8 cellular contexts compared by ENCODE assay signal in genomic region chr6:35727206-35727934, GRCh38. TPM values are rescaled to one million over a fixed set of nuclear protein-coding genes. Genes with fewer than 3 reads are reported as not detected.
DNase-seq lines count a peak whose midpoint lies in the region; ATAC-seq and TF ChIP-seq lines count a peak whose summit lies in the region.

No MANE protein-coding gene starts in this region.

- H3K4me1 ChIP-seq in A673 (ENCODE audit: insufficient read depth, low read length, poor library complexity, severe bottlenecking) (peaks cover 38% of the 10 kb centered on the region), iPS DF 6.9 (ENCODE audit: control insufficient read depth, insufficient read depth, low read length) (peaks cover 6% of the 10 kb centered on the region), rectal smooth muscle tissue (ENCODE audit: control insufficient read depth, insufficient read depth, low read length) (peaks cover 45% of the 10 kb centered on the region)

- H3K9me3 ChIP-seq in A673 (ENCODE audit: low read depth, low read length, poor library complexity, severe bottlenecking) (no peaks in the 10 kb centered on the region), iPS DF 6.9 (ENCODE audit: control insufficient read depth, insufficient read depth, low read length) (no peaks in the 10 kb centered on the region)

- no TSS peak for BruUV-seq in A673 (replicated peaks; lab: Mats Ljungman, UMichigan)

- TF ChIP-seq CTCF in A673 (conservative IDR thresholded peaks at IDR 0.05; ENCODE audit: low read depth, low read length), result no peak
- peak; percentile 8 for TF ChIP-seq CTCF in brain microvascular endothelial cell (IDR thresholded peaks at IDR 0.05; ENCODE audit: low read depth, low read length, missing control alignments)

- DNase-seq in A673 (ENCODE audit: low spot score) (peak; percentile 85), GF-D8 (lab: John Stamatoyannopoulos, UW) (peak; percentile 58), NCI-H774 (lab: John Stamatoyannopoulos, UW) (peak; percentile 51), brain microvascular endothelial cell (peak; percentile 54), iPS DF 6.9 (ENCODE audit: low read depth, low spot score) (no peak), GOT3 (lab: John Stamatoyannopoulos, UW) (no peak)

- peak overlapping the region; percentile 96 for H3K9ac ChIP-seq in rectal smooth muscle tissue (ENCODE audit: low read length)

- H3K36me3 ChIP-seq in A673 (ENCODE audit: insufficient read depth, low read length, poor library complexity, severe bottlenecking) (no peaks in the 10 kb centered on the region), brain microvascular endothelial cell (replicated peaks) (no peaks in the 10 kb centered on the region), iPS DF 6.9 (ENCODE audit: control insufficient read depth, insufficient read depth, low read length) (no peaks in the 10 kb centered on the region), rectal smooth muscle tissue (ENCODE audit: control insufficient read depth, insufficient read depth, low read length) (no peaks in the 10 kb centered on the region)

- WGBS in iPS DF 6.9 (ENCODE audit: insufficient coverage, insufficient read length), result no CpG with 5 or more reads among the region's 29 CpGs

- ATAC-seq in HG03045 (IDR thresholded peaks at IDR 0.05; ENCODE audit: unreplicated experiment), result peak; percentile 14

- peak overlapping the region; percentile 71 for H3K4me3 ChIP-seq in A673 (ENCODE audit: low read depth, low read length, poor library complexity, severe bottlenecking)
- H3K4me3 ChIP-seq in brain microvascular endothelial cell (ENCODE audit: low read depth, low read length), result peak overlapping the region; percentile 48
- peak overlapping the region; percentile 74; the same call in 1 of the 2 replicates for H3K4me3 ChIP-seq in iPS DF 6.9 (ENCODE audit: low read length)
- peak overlapping the region; percentile 80 for H3K4me3 ChIP-seq in rectal smooth muscle tissue (ENCODE audit: low read length)

- POLR2A ChIA-PET in A673 (lab: Charles Lee; ENCODE audit: low non-redundant PET), result interaction anchor here (0.6 kb wide), 2 partner anchors 44 to 135 kb away, joined by 3 to 9 read pairs; no protein-coding TSS in a partner anchor

- H3K27me3 ChIP-seq in A673 (replicated peaks; ENCODE audit: insufficient read depth, low read depth, low read length, poor library complexity) (no peaks in the 10 kb centered on the region), brain microvascular endothelial cell (replicated peaks) (no peaks in the 10 kb centered on the region), iPS DF 6.9 (ENCODE audit: control insufficient read depth, insufficient read depth, low read length) (no peaks in the 10 kb centered on the region), rectal smooth muscle tissue (ENCODE audit: control insufficient read depth, insufficient read depth, low read length) (no peaks in the 10 kb centered on the region)

- in situ Hi-C loops in brain microvascular endothelial cell (cut with HindIII; ENCODE audit: low pct_ligation_motif_present, low sequenced_read_pairs), result no loop called here

- peak overlapping the region; percentile 90 for H3K27ac ChIP-seq in A673 (ENCODE audit: low read depth, low read length, poor library complexity, severe bottlenecking)
- H3K27ac ChIP-seq in brain microvascular endothelial cell, result peak overlapping the region; percentile 89
- no peak overlapping the region for H3K27ac ChIP-seq in iPS DF 6.9 (ENCODE audit: low read length)
- peak overlapping the region; percentile 99 for H3K27ac ChIP-seq in rectal smooth muscle tissue (ENCODE audit: low read depth, low read length)

- CTCF ChIA-PET in A673 (lab: Charles Lee), result interaction anchor here (0.6 to 1.7 kb wide), 2 partner anchors 10 to 205 kb away, joined by 3 to 5 read pairs; partner anchors contain the start of gene ARMC12

- intact Hi-C loops in A673 (cut with micrococcal nuclease; ENCODE audit: unreplicated experiment), result loop anchor here (2.0 kb wide), 1 partner anchor 39 kb away; the partner anchor contains the start of gene FKBP5

RNA-seq across cellular contexts. Expression of gene ARMC12, which starts 9.5 kb away (rescaled TPM):
- 0.74 and 1.0 TPM in 2 replicates for total RNA-seq in A673 (2021)

RNA-seq across cellular contexts. Expression of gene FKBP5, which starts 38.7 kb away (rescaled TPM):
- total RNA-seq in A673 (2021), result 20.4 and 26.2 TPM in 2 replicates

RNA-seq across cellular contexts. Expression of gene CLPSL2, which starts 49.0 kb away (rescaled TPM):
- total RNA-seq in A673 (2021), result not detected in 2 replicates

RNA-seq across cellular contexts. Expression of gene CLPSL1, which starts 53.4 kb away (rescaled TPM):
- not detected in 2 replicates for total RNA-seq in A673 (2021)

Comparison
In these comparisons a context has a peak if more than half of its experiments do, and no peak if none do; other contexts are left out.
1. DNase-seq: peak in A673 (single experiment), GF-D8 (single experiment), NCI-H774 (single experiment) and brain microvascular endothelial cell (single experiment); none in iPS DF 6.9 (single experiment) and GOT3 (single experiment).
2. Peak in every context shown above with its lines, with median percentiles within 50 percentile points of each other: H3K4me3 ChIP-seq.